14 cellular contexts compared by ENCODE assay signal in genomic region chr18:55401275-55401620, GRCh38.
DNase-seq lines count a peak whose midpoint lies in the region; ATAC-seq and TF ChIP-seq lines count a peak whose summit lies in the region.
"Had no signal": no experiment of that assay in that cellular context is flagged by ENCODE, and none has a peak within 500 bp of the region (broad histone marks: within the 10 kb centered on the region; RNA-seq: fewer than 3 reads in every experiment).

No MANE protein-coding gene starts in this region.

- no peaks in the 10 kb centered on the region for H3K36me3 Mint-ChIP-seq in activated naive CD4-positive, alpha-beta T cell treated with anti-CD3 and anti-CD28 coated beads, Interleukin-2, amount 50 U/mL, for 72 hours
- H3K36me3 Mint-ChIP-seq: activated naive CD8-positive, alpha-beta T cell had no signal

- H3K4me3 ChIP-seq in HFF-Myc (replicated peaks; ENCODE audit: low read depth, low read length) (peak overlapping the region; percentile 41), choroid plexus epithelial cell (ENCODE audit: low read depth, low read length) (peak overlapping the region; percentile 32), lung (peak overlapping the region; percentile 25), spleen (peak overlapping the region in 7 of 8 donors; percentile 2 to 56 (median 21))
- H3K4me3 ChIP-seq: PC-9 had no signal

- peak overlapping the region; percentile 53 to 73 for H3K27ac ChIP-seq in lung (ENCODE audit: low read depth in 1 of 2, low read length in 1 of 2)
- peak overlapping the region in 7 of 8 donors; percentile 9 to 80 (median 65) for H3K27ac ChIP-seq in spleen
- H3K27ac ChIP-seq: PC-9 had no signal

- intact Hi-C loops in spleen (cut with DNase I; ENCODE audit: low total_unique reads) = no loop called here

- DNase-seq in HFF-Myc (ENCODE audit: extremely low read depth, low read depth) (no peak), choroid plexus epithelial cell (ENCODE audit: low read depth) (peak; percentile 45), lung (ENCODE audit: low spot score) (no peak), spleen (no peak)
- no peak for DNase-seq in activated naive CD4-positive, alpha-beta T cell treated with anti-CD3 and anti-CD28 coated beads, Interleukin-2, amount 50 U/mL, for 72 hours (ENCODE audit: low spot score in 2 of 2)
- DNase-seq: activated CD4-positive, CD25-positive, alpha-beta regulatory T cell; glutamatergic neuron; GOT3; NCI-H1694 treated with DMSO at 0.1 percent for 48 hours; PC-9 had no signal

- no peak overlapping the region for H3K27ac Mint-ChIP-seq in activated naive CD4-positive, alpha-beta T cell treated with anti-CD3 and anti-CD28 coated beads, Interleukin-2, amount 50 U/mL, for 72 hours
- H3K27ac Mint-ChIP-seq: activated naive CD8-positive, alpha-beta T cell had no signal

- 59 to 77% methylated on average over 5 of the region's 5 CpGs for WGBS in lung, 2 donors
- 65 to 76% (median 73%) methylated on average over 5 of the region's 5 CpGs for WGBS in spleen, 5 donors

- TF ChIP-seq CTCF in HFF-Myc (IDR thresholded peaks at IDR 0.05; ENCODE audit: low read depth, low read length, missing control alignments) (no peak), choroid plexus epithelial cell (conservative IDR thresholded peaks at IDR 0.05; ENCODE audit: low read depth, low read length) (no peak), lung (IDR thresholded peaks at IDR 0.05; ENCODE audit: control extremely low read depth, extremely low read depth) (no peak), spleen (IDR thresholded peaks at IDR 0.05 in 8 of 11, conservative IDR thresholded peaks at IDR 0.05 in 3 of 11) (no peak)

- no peaks in the 10 kb centered on the region for H3K9me3 Mint-ChIP-seq in activated naive CD4-positive, alpha-beta T cell treated with anti-CD3 and anti-CD28 coated beads, Interleukin-2, amount 50 U/mL, for 72 hours

- H3K27me3 ChIP-seq in lung (ENCODE audit: control insufficient read depth, insufficient read depth) = no peaks in the 10 kb centered on the region
- no peaks in the 10 kb centered on the region for H3K27me3 ChIP-seq in spleen (replicated peaks in 1 of 7)

- H3K9me3 ChIP-seq in lung (ENCODE audit: control insufficient read depth in 2 of 2, insufficient read depth in 1 of 2, low read length in 1 of 2) = no peaks in the 10 kb centered on the region
- no peaks in the 10 kb centered on the region for H3K9me3 ChIP-seq in spleen

- ATAC-seq in lung (ENCODE audit: insufficient read depth, low FRiP score) (no peak), HG03095 (IDR thresholded peaks at IDR 0.05; ENCODE audit: unreplicated experiment) (no peak), HG03439 (IDR thresholded peaks at IDR 0.05; ENCODE audit: unreplicated experiment) (no peak), HG02588 (IDR thresholded peaks at IDR 0.05; ENCODE audit: unreplicated experiment) (no peak)
- ATAC-seq in activated naive CD4-positive, alpha-beta T cell treated with anti-CD3 and anti-CD28 coated beads, Interleukin-2, amount 50 U/mL, for 72 hours = no peak

- no peak for TF ChIP-seq POLR2A in spleen (IDR thresholded peaks at IDR 0.05)

- H3K4me1 ChIP-seq in lung (ENCODE audit: control insufficient read depth in 2 of 2, insufficient read depth in 2 of 2, low read length in 2 of 2) = peaks cover 2 to 11% of the 10 kb centered on the region in 2 donors
- peaks cover 3 to 53% (median 13%) of the 10 kb centered on the region in 6 donors for H3K4me1 ChIP-seq in spleen

- H3K36me3 ChIP-seq in lung (ENCODE audit: control insufficient read depth in 2 of 2, insufficient read depth in 2 of 2, low read length in 2 of 2) (no peaks in the 10 kb centered on the region), spleen (no peaks in the 10 kb centered on the region)
